18 cellular contexts compared by ENCODE assay signal in the genomic region with DNA sequence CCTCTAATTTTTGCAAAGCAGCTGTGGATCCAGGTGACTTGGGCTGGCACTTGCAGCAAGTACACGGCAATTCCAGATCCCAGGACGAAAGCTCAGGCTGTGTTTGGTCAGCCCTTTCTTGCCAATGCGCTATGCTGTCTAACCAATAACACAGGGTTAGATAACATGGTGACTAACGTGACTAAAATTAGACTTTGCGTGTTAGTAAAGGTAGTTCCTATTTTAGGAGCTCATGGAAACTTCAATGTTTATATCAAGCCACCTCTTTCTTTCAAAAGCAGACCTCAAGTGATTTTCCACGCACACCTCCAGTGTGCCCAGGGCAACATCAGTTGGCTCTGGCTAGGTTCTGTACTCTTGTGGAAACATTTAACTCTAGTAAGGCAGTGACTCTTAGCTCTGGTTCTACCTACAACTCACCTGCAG. TPM values are rescaled to one million over a fixed set of nuclear protein-coding genes. Genes with fewer than 3 reads are reported as not detected.
A peak's percentile ranks its signal among the peaks of the same experiment; 100 is the strongest.
DNase-seq lines count a peak whose midpoint lies in the region; ATAC-seq and TF ChIP-seq lines count a peak whose summit lies in the region.
"Had no signal": no experiment of that assay in that cellular context is flagged by ENCODE, and none has a peak within 500 bp of the region (broad histone marks: within the 10 kb centered on the region; RNA-seq: fewer than 3 reads in every experiment).

No MANE protein-coding gene starts in this region.

- no peak for DNase-seq in activated naive CD4-positive, alpha-beta T cell treated with anti-CD3 and anti-CD28 coated beads for 36 hours
- DNase-seq in left ventricle myocardium inferior (no peak), thoracic aorta (ENCODE audit: low spot score) (no peak), NCI-H1048 (lab: John Stamatoyannopoulos, UW) (no peak), DMS114 treated with DMSO at 0.1 percent for 48 hours (lab: John Stamatoyannopoulos, UW; ENCODE audit: unreplicated experiment) (no peak), RKO (ENCODE audit: low spot score) (no peak)
- DNase-seq: activated CD4-positive, alpha-beta T cell treated with anti-CD3 and anti-CD28 coated beads, Interleukin-2, amount 10 ng/mL, durations not matched to agents 7 days and 5 days; activated gamma-delta T cell treated with Interleukin-2 at 50 U/mL for 16 hours; DMS 273 treated with DMSO at 0.1 percent for 48 hours; NCI-H1092 treated with DMSO at 0.1 percent for 48 hours; NCI-H2227 treated with DMSO at 0.1 percent for 48 hours; nephron progenitor cell; PC-9; thyroid gland had no signal

- H3K4me3 ChIP-seq in left ventricle myocardium inferior (no peak overlapping the region), thoracic aorta (no peak overlapping the region)
- H3K4me3 ChIP-seq: lung, PC-9, skin epidermis, thyroid gland had no signal

- H3K9me3 ChIP-seq in left ventricle myocardium inferior (replicated peaks) (no peaks in the 10 kb centered on the region), thoracic aorta (no peaks in the 10 kb centered on the region)
- H3K9me3 ChIP-seq: thyroid gland had no signal

- H3K36me3 ChIP-seq in left ventricle myocardium inferior (no peaks in the 10 kb centered on the region), thoracic aorta (no peaks in the 10 kb centered on the region)
- H3K36me3 ChIP-seq: thyroid gland had no signal

- peaks cover 71% of the 10 kb centered on the region for H3K4me1 Mint-ChIP-seq in activated naive CD4-positive, alpha-beta T cell treated with anti-CD3 and anti-CD28 coated beads, Interleukin-2, amount 50 U/mL, for 24 hours
- H3K4me1 Mint-ChIP-seq in activated naive CD4-positive, alpha-beta T cell treated with anti-CD3 and anti-CD28 coated beads for 36 hours (ENCODE audit: low read depth) = peaks cover 57% of the 10 kb centered on the region
- peaks cover 25% of the 10 kb centered on the region for H3K4me1 Mint-ChIP-seq in activated T-helper 17 cell treated with anti-CD3 and anti-CD28 coated beads, Interleukin-2, amount 50 U/mL, for 72 hours
- H3K4me1 Mint-ChIP-seq: nephron progenitor cell had no signal

- H3K9me3 Mint-ChIP-seq in activated naive CD4-positive, alpha-beta T cell treated with anti-CD3 and anti-CD28 coated beads, Interleukin-2, amount 50 U/mL, for 24 hours = no peaks in the 10 kb centered on the region
- peaks cover 1% of the 10 kb centered on the region for H3K9me3 Mint-ChIP-seq in activated naive CD4-positive, alpha-beta T cell treated with anti-CD3 and anti-CD28 coated beads for 36 hours
- H3K9me3 Mint-ChIP-seq in activated T-helper 17 cell treated with anti-CD3 and anti-CD28 coated beads, Interleukin-2, amount 50 U/mL, for 72 hours = no peaks in the 10 kb centered on the region
- H3K9me3 Mint-ChIP-seq: nephron progenitor cell had no signal

- CTCF ChIA-PET in activated naive CD4-positive, alpha-beta T cell treated with anti-CD3 and anti-CD28 coated beads for 36 hours (lab: Charles Lee) = interaction anchor here (0.8 to 1.0 kb wide), 2 partner anchors 12 to 75 kb away, joined by 3 to 4 read pairs; no protein-coding TSS in a partner anchor

- ATAC-seq in activated T-helper 17 cell treated with anti-CD3 and anti-CD28 coated beads, Interleukin-2, amount 50 U/mL, for 72 hours (replicated peaks) = peak; percentile 17
- peak; percentile 87 for ATAC-seq in thoracic aorta (ENCODE audit: insufficient number of reproducible peaks, low FRiP score, low read depth)

- intact Hi-C loops in activated naive CD4-positive, alpha-beta T cell treated with anti-CD3 and anti-CD28 coated beads for 36 hours (cut with micrococcal nuclease) = loop anchor here (5.0 kb wide), 1 partner anchor 71 kb away; no protein-coding TSS in a partner anchor
- intact Hi-C loops in left ventricle myocardium inferior (cut with micrococcal nuclease) = no loop called here

- H3K27me3 ChIP-seq in left ventricle myocardium inferior (ENCODE audit: low read depth) (peaks cover 2% of the 10 kb centered on the region), thoracic aorta (replicated peaks; ENCODE audit: insufficient read depth) (no peaks in the 10 kb centered on the region)
- H3K27me3 ChIP-seq: thyroid gland had no signal

- peak overlapping the region; percentile 80 for H3K27ac Mint-ChIP-seq in activated naive CD4-positive, alpha-beta T cell treated with anti-CD3 and anti-CD28 coated beads, Interleukin-2, amount 50 U/mL, for 24 hours
- no peak overlapping the region for H3K27ac Mint-ChIP-seq in activated naive CD4-positive, alpha-beta T cell treated with anti-CD3 and anti-CD28 coated beads for 36 hours
- peak overlapping the region; percentile 15 for H3K27ac Mint-ChIP-seq in activated T-helper 17 cell treated with anti-CD3 and anti-CD28 coated beads, Interleukin-2, amount 50 U/mL, for 72 hours
- H3K27ac Mint-ChIP-seq: activated CD4-positive, alpha-beta T cell treated with anti-CD3 and anti-CD28 coated beads, Interleukin-2, amount 10 ng/mL, durations not matched to agents 7 days and 5 days; nephron progenitor cell had no signal

- no peaks in the 10 kb centered on the region for H3K36me3 Mint-ChIP-seq in activated naive CD4-positive, alpha-beta T cell treated with anti-CD3 and anti-CD28 coated beads, Interleukin-2, amount 50 U/mL, for 24 hours
- no peaks in the 10 kb centered on the region for H3K36me3 Mint-ChIP-seq in activated naive CD4-positive, alpha-beta T cell treated with anti-CD3 and anti-CD28 coated beads for 36 hours (ENCODE audit: low read depth)
- no peaks in the 10 kb centered on the region for H3K36me3 Mint-ChIP-seq in activated T-helper 17 cell treated with anti-CD3 and anti-CD28 coated beads, Interleukin-2, amount 50 U/mL, for 72 hours (ENCODE audit: low read depth)

- no peak for TF ChIP-seq CTCF in left ventricle myocardium inferior (IDR thresholded peaks at IDR 0.05; ENCODE audit: borderline replicate concordance)
- TF ChIP-seq CTCF in thoracic aorta (IDR thresholded peaks at IDR 0.05) = no peak

- peaks cover 17% of the 10 kb centered on the region for H3K4me1 ChIP-seq in left ventricle myocardium inferior
- peaks cover 0 to 4% of the 10 kb centered on the region in 2 donors for H3K4me1 ChIP-seq in thoracic aorta (ENCODE audit: control insufficient read depth in 1 of 2, low read depth in 2 of 2)
- H3K4me1 ChIP-seq: thyroid gland had no signal

- no peak overlapping the region for H3K4me3 Mint-ChIP-seq in activated naive CD4-positive, alpha-beta T cell treated with anti-CD3 and anti-CD28 coated beads, Interleukin-2, amount 50 U/mL, for 24 hours
- no peak overlapping the region for H3K4me3 Mint-ChIP-seq in activated naive CD4-positive, alpha-beta T cell treated with anti-CD3 and anti-CD28 coated beads for 36 hours
- no peak overlapping the region for H3K4me3 Mint-ChIP-seq in activated T-helper 17 cell treated with anti-CD3 and anti-CD28 coated beads, Interleukin-2, amount 50 U/mL, for 72 hours
- H3K4me3 Mint-ChIP-seq: activated CD4-positive, alpha-beta T cell treated with anti-CD3 and anti-CD28 coated beads, Interleukin-2, amount 10 ng/mL, durations not matched to agents 7 days and 5 days; nephron progenitor cell had no signal

- H3K27me3 Mint-ChIP-seq in activated naive CD4-positive, alpha-beta T cell treated with anti-CD3 and anti-CD28 coated beads, Interleukin-2, amount 50 U/mL, for 24 hours = no peaks in the 10 kb centered on the region
- no peaks in the 10 kb centered on the region for H3K27me3 Mint-ChIP-seq in activated naive CD4-positive, alpha-beta T cell treated with anti-CD3 and anti-CD28 coated beads for 36 hours (ENCODE audit: low read depth)
- peaks cover 3% of the 10 kb centered on the region for H3K27me3 Mint-ChIP-seq in activated T-helper 17 cell treated with anti-CD3 and anti-CD28 coated beads, Interleukin-2, amount 50 U/mL, for 72 hours

- peak overlapping the region; percentile 89 for H3K27ac ChIP-seq in left ventricle myocardium inferior (replicated peaks)
- peak overlapping the region; percentile 40 to 81 for H3K27ac ChIP-seq in thoracic aorta
- H3K27ac ChIP-seq: PC-9, skin epidermis, thyroid gland had no signal

RNA-seq across cellular contexts. Expression of a gene that starts 32.5 kb away (rescaled TPM):
- total RNA-seq in activated naive CD4-positive, alpha-beta T cell treated with anti-CD3 and anti-CD28 coated beads for 36 hours = under 1 TPM; 0.41 to 0.59 TPM
- total RNA-seq in activated T-helper 17 cell treated with anti-CD3 and anti-CD28 coated beads, Interleukin-2, amount 50 U/mL, for 72 hours = under 1 TPM; 0.17 to 0.53 TPM
- total RNA-seq in left ventricle myocardium inferior (0.25 TPM), thoracic aorta (1 to 10 TPM; 3.4 to 7.3 TPM)
